In genomic region chr17:19716108-19717030, GRCh38 we compare ENCODE assay signal across 1 cellular context.
TF ChIP-seq lines count a peak whose summit lies in the region.

A gene with protein sequence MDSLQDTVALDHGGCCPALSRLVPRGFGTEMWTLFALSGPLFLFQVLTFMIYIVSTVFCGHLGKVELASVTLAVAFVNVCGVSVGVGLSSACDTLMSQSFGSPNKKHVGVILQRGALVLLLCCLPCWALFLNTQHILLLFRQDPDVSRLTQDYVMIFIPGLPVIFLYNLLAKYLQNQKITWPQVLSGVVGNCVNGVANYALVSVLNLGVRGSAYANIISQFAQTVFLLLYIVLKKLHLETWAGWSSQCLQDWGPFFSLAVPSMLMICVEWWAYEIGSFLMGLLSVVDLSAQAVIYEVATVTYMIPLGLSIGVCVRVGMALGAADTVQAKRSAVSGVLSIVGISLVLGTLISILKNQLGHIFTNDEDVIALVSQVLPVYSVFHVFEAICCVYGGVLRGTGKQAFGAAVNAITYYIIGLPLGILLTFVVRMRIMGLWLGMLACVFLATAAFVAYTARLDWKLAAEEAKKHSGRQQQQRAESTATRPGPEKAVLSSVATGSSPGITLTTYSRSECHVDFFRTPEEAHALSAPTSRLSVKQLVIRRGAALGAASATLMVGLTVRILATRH (minus strand): TSS chr17:19716584. CDS start chr17:19716555, 29 bp downstream.

TF ChIP-seq in WTC11, 78 proteins besides CTCF, POLR2A, EP300 and RAD21:
- TF ChIP-seq, protein P1, sequence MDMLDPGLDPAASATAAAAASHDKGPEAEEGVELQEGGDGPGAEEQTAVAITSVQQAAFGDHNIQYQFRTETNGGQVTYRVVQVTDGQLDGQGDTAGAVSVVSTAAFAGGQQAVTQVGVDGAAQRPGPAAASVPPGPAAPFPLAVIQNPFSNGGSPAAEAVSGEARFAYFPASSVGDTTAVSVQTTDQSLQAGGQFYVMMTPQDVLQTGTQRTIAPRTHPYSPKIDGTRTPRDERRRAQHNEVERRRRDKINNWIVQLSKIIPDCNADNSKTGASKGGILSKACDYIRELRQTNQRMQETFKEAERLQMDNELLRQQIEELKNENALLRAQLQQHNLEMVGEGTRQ (CRISPR knock-in tag; IDR thresholded peaks at IDR 0.05): no peak
- TF ChIP-seq ZNF138 (CRISPR knock-in tag; conservative IDR thresholded peaks at IDR 0.05) (no peak), CBFB (CRISPR knock-in tag; IDR thresholded peaks at IDR 0.05; ENCODE audit: low read depth) (no peak), ZBTB21 (CRISPR knock-in tag; IDR thresholded peaks at IDR 0.05; ENCODE audit: borderline replicate concordance) (no peak), TEAD1 (CRISPR knock-in tag; IDR thresholded peaks at IDR 0.05) (no peak), GRHL2 (CRISPR knock-in tag; IDR thresholded peaks at IDR 0.05; ENCODE audit: insufficient replicate concordance, severe bottlenecking) (no peak), MAX (CRISPR knock-in tag; IDR thresholded peaks at IDR 0.05) (no peak)
- TF ChIP-seq, protein P2, sequence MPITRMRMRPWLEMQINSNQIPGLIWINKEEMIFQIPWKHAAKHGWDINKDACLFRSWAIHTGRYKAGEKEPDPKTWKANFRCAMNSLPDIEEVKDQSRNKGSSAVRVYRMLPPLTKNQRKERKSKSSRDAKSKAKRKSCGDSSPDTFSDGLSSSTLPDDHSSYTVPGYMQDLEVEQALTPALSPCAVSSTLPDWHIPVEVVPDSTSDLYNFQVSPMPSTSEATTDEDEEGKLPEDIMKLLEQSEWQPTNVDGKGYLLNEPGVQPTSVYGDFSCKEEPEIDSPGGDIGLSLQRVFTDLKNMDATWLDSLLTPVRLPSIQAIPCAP (CRISPR knock-in tag; IDR thresholded peaks at IDR 0.05): no peak
